ENCODE assay signal across 23 cellular contexts in genomic region chr15:40630313-40630712, GRCh38.
"Had no signal": no experiment of that assay in that cellular context is flagged by ENCODE, and none has a peak within 500 bp of the region (broad histone marks: within the 10 kb centered on the region; RNA-seq: fewer than 3 reads in every experiment).

No MANE protein-coding gene starts in this region.

- H3K9me3 ChIP-seq: SJCRH30 had no signal

- ATAC-seq: HepG2, Panc1, Right ventricle myocardium inferior, SK-N-SH treated with all-trans-retinoic acid at 6 μM for 48 hours had no signal

- H3K27me3 ChIP-seq: SJCRH30 had no signal

- H3K27ac ChIP-seq: SJCRH30 had no signal

- DNase-seq: IMR-90, Kasumi-1, KG1, MM.1S, MV-4-11, NCI-H1048, NCI-H1105, NCI-H1417, NCI-H146, NCI-H1694 treated with DMSO at 0.1 percent for 48 hours, NCI-H1930, NCI-H2081, NCI-H2107, NCI-H2227 treated with DMSO at 0.1 percent for 48 hours, NCI-H524, NCI-H526 treated with DMSO at 0.1 percent for 48 hours, NCI-H774, SHP77 treated with DMSO at 0.1 percent for 48 hours, SJCRH30 had no signal

- H3K4me3 ChIP-seq: SJCRH30 had no signal
